In genomic region chr16:81035398-81035974, GRCh38 we compare ENCODE assay signal across 8 cellular contexts. TPM values are rescaled to one million over a fixed set of nuclear protein-coding genes. Genes with fewer than 3 reads are reported as not detected.
DNase-seq lines count a peak whose midpoint lies in the region; ATAC-seq and TF ChIP-seq lines count a peak whose summit lies in the region.

Gene ATMIN, plus strand, starts transcription at chr16:81035842. Its CDS starts 29 bp downstream, at chr16:81035871.

- TF ChIP-seq POLR2A in heart left ventricle (IDR thresholded peaks at IDR 0.05) (peak in 1 of 2 donors; percentile 21), transverse colon (IDR thresholded peaks at IDR 0.05) (no peak)

- H3K9me3 ChIP-seq in adipocyte (ENCODE audit: control insufficient read depth, low read length) (no peaks in the 10 kb centered on the region), heart left ventricle (no peaks in the 10 kb centered on the region), transverse colon (no peaks in the 10 kb centered on the region)

- WGBS in heart left ventricle, 4 donors: 5 to 15% (median 6%) methylated on average over 22 to 54 of the region's 54 CpGs
- WGBS in transverse colon (ENCODE audit: low coverage in 1 of 2), 2 donors: 8 to 18% methylated on average over 4 to 25 of the region's 54 CpGs

- ATAC-seq in HG02588 (IDR thresholded peaks at IDR 0.05; ENCODE audit: unreplicated experiment): peak; percentile 92
- peak; percentile 74 to 96 (median 93) for ATAC-seq in heart left ventricle

- intact Hi-C loops in heart left ventricle (cut with DNase I): loop anchor here (1.0 to 10.0 kb wide), 10 partner anchors 27 to 702 kb away; partner anchors contain the start of genes C16orf46 (in 7 of the 10), GCSH (in 2 of the 10), CENPN (in 1 of the 10) and GAN (in 1 of the 10)
- intact Hi-C loops in transverse colon (cut with DNase I; ENCODE audit: low total_unique reads): loop anchor here (1.0 to 10.0 kb wide), 4 partner anchors 29 to 1258 kb away; partner anchors contain the start of genes C16orf46 and CMC2

- H3K4me1 ChIP-seq in adipocyte (ENCODE audit: control insufficient read depth, insufficient read depth, low read length) (peaks cover 8% of the 10 kb centered on the region), heart left ventricle (peaks cover 0 to 37% (median 24%) of the 10 kb centered on the region in 12 donors), transverse colon (peaks cover 6 to 32% (median 12%) of the 10 kb centered on the region in 4 donors)

- DNase-seq in GM10266 (ENCODE audit: extremely low spot score) (peak; percentile 98), NCI-H1105 treated with DMSO at 0.1 percent for 48 hours (lab: John Stamatoyannopoulos, UW) (peak; percentile 73), T follicular helper cell (ENCODE audit: low read depth) (peak; percentile 84), adipocyte (ENCODE audit: low read depth) (peak; percentile 96), heart left ventricle (peak; percentile 85 to 93 (median 89)), pons (ENCODE audit: low spot score) (peak; percentile 90), transverse colon (peak; percentile 91)

- peak; percentile 98 for TF ChIP-seq CTCF in GM10266 (IDR thresholded peaks at IDR 0.05; ENCODE audit: control insufficient read depth, insufficient read depth, low read depth, missing control alignments)
- TF ChIP-seq CTCF in heart left ventricle (IDR thresholded peaks at IDR 0.05): peak; percentile 83 to 99 (median 96)
- TF ChIP-seq CTCF in transverse colon (IDR thresholded peaks at IDR 0.05): peak; percentile 90 to 99 (median 96)

- H3K9ac ChIP-seq in adipocyte (ENCODE audit: low read length): peak within 1 kb of the TSS; percentile 91

- in situ Hi-C loops in transverse colon (cut with MboI; ENCODE audit: low pct_ligation_motif_present in 1 of 4, low pct_unique_long_range_greater_than_20kb in 1 of 4, low sequenced_read_pairs in 3 of 4): loop anchor here in 3 of 4 donors (25.0 kb wide), 1 partner anchor 702 kb away; no protein-coding TSS in a partner anchor

- no peak for TF ChIP-seq EP300 in transverse colon (IDR thresholded peaks at IDR 0.05; ENCODE audit: low read depth)

- H3K36me3 ChIP-seq in adipocyte (ENCODE audit: control insufficient read depth, insufficient read depth, low read length, severe bottlenecking): no peaks in the 10 kb centered on the region
- peaks cover 0 to 18% (median 0%) of the 10 kb centered on the region in 9 donors for H3K36me3 ChIP-seq in heart left ventricle
- no peaks in the 10 kb centered on the region for H3K36me3 ChIP-seq in transverse colon

- H3K4me3 ChIP-seq in adipocyte (ENCODE audit: low read length) (peak within 1 kb of the TSS; percentile 83), heart left ventricle (peak within 1 kb of the TSS; percentile 68 to 92 (median 80)), transverse colon (peak within 1 kb of the TSS; percentile 77 to 94 (median 87))

- H3K27ac ChIP-seq in heart left ventricle (peak within 1 kb of the TSS; percentile 46 to 85 (median 82)), transverse colon (peak within 1 kb of the TSS; percentile 84 to 89 (median 86))

- H3K27me3 ChIP-seq in adipocyte (replicated peaks; ENCODE audit: control insufficient read depth, insufficient read depth, low read length) (no peaks in the 10 kb centered on the region), heart left ventricle (no peaks in the 10 kb centered on the region), transverse colon (no peaks in the 10 kb centered on the region)

RNA-seq across cellular contexts. Expression of gene ATMIN, which starts in this region (rescaled TPM):
- total RNA-seq in heart left ventricle (10 to 100 TPM; 22.3 to 36.0 (median 28.5) TPM), transverse colon (10 to 100 TPM; 24.7 to 86.0 (median 35.5) TPM)
- polyA plus RNA-seq in heart left ventricle: 10 to 100 TPM in 1 of 2 donors, 1 to 10 TPM in 1; 6.4 to 27.3 TPM

Comparison
In these comparisons a context has a peak if more than half of its experiments do, and no peak if none do; other contexts are left out.
1. Peak in every context shown above with its lines: DNase-seq, ATAC-seq, H3K4me3 ChIP-seq and H3K27ac ChIP-seq.